27 cellular contexts compared by ENCODE assay signal in genomic region chr2:165452327-165452726, GRCh38. TPM values are rescaled to one million over a fixed set of nuclear protein-coding genes. Genes with fewer than 3 reads are reported as not detected.
"Had no signal": no experiment of that assay in that cellular context is flagged by ENCODE, and none has a peak within 500 bp of the region (broad histone marks: within the 10 kb centered on the region; RNA-seq: fewer than 3 reads in every experiment).

No MANE protein-coding gene starts in this region.

- H2AFZ ChIP-seq: parathyroid adenoma had no signal

- H3K36me3 ChIP-seq: ovary, right lobe of liver, sigmoid colon, thoracic aorta, thyroid gland, tibial nerve, upper lobe of left lung, vagina had no signal

- DNase-seq: naive thymus-derived CD4-positive, alpha-beta T cell; natural killer cell; occipital lobe; ovary; posterior cingulate gyrus; psoas muscle; right cardiac atrium; right lobe of liver; sigmoid colon; small intestine; stimulated activated CD4-positive, alpha-beta T cell treated with anti-CD3 and anti-CD28 coated beads, Interleukin-15, amount 100 ng/mL, for 24 hours; stimulated activated CD4-positive, alpha-beta T cell treated with anti-CD3 and anti-CD28 coated beads, Interleukin-2, amount 100 ng/mL, for 24 hours; stimulated activated CD4-positive, alpha-beta T cell treated with anti-CD3 and anti-CD28 coated beads, Interleukin-2, amount 100 ng/mL, for 48 hours; stimulated activated CD4-positive, alpha-beta T cell treated with anti-CD3 and anti-CD28 coated beads, Interleukin-4, amount 100 ng/mL, for 4 hours; stimulated activated CD8-positive, alpha-beta memory T cell treated with anti-CD3 and anti-CD28 coated beads, Interleukin-4, amount 100 ng/mL, for 48 hours; stimulated activated naive CD4-positive, alpha-beta T cell; stimulated activated naive CD8-positive, alpha-beta T cell treated with anti-CD3 and anti-CD28 coated beads, Interleukin-15, amount 100 ng/mL, for 72 hours; stimulated activated naive CD8-positive, alpha-beta T cell treated with anti-CD3 and anti-CD28 coated beads, Interleukin-15, Interleukin-2, amounts not matched to agents 100 U/mL and 50 U/mL, for 24 hours; substantia nigra; thyroid gland; trophoblast cell; upper lobe of left lung had no signal

- H3K9ac ChIP-seq: parathyroid adenoma had no signal

- H3K4me1 ChIP-seq: parathyroid adenoma, psoas muscle, right lobe of liver, sigmoid colon, thyroid gland, tibial nerve, upper lobe of left lung, vagina had no signal

- H3K4me3 ChIP-seq: ovary, psoas muscle, right lobe of liver, sigmoid colon, thoracic aorta, thyroid gland, tibial nerve, upper lobe of left lung, vagina had no signal

- ATAC-seq: naive thymus-derived CD4-positive, alpha-beta T cell; natural killer cell; psoas muscle; right cardiac atrium; right lobe of liver; stimulated activated memory B cell treated with anti-CD40 and anti-IgM and Interleukin-4, amounts not matched to agents 10 μg/mL and 1 μg/mL and 100 μg/mL, for 72 hours; stimulated activated naive CD8-positive, alpha-beta T cell treated with anti-CD3 and anti-CD28 coated beads, Interleukin-15, amount 100 ng/mL, for 72 hours; stimulated activated naive CD8-positive, alpha-beta T cell treated with anti-CD3 and anti-CD28 coated beads, Interleukin-15, Interleukin-2, amounts not matched to agents 100 U/mL and 50 U/mL, for 24 hours had no signal

- H3K27me3 ChIP-seq: ovary, right lobe of liver, sigmoid colon, thyroid gland, tibial nerve, upper lobe of left lung, vagina had no signal

- H3K27ac ChIP-seq: ovary, parathyroid adenoma, psoas muscle, right lobe of liver, sigmoid colon, thoracic aorta, thyroid gland, tibial nerve, upper lobe of left lung, vagina had no signal

- H3K9me3 ChIP-seq: ovary, psoas muscle, right lobe of liver, sigmoid colon, thyroid gland, upper lobe of left lung, vagina had no signal

RNA-seq across cellular contexts. Expression of gene CSRNP3, which starts 17.2 kb away (rescaled TPM):
- total RNA-seq: naive thymus-derived CD4-positive, alpha-beta T cell; natural killer cell had no signal
- polyA plus RNA-seq: naive thymus-derived CD4-positive, alpha-beta T cell had no signal
